ENCODE assay signal across 9 cellular contexts in genomic region chr2:69616755-69617154, GRCh38. TPM values are rescaled to one million over a fixed set of nuclear protein-coding genes. Genes with fewer than 3 reads are reported as not detected.
DNase-seq lines count a peak whose midpoint lies in the region; ATAC-seq and TF ChIP-seq lines count a peak whose summit lies in the region.
"Had no signal": no experiment of that assay in that cellular context is flagged by ENCODE, and none has a peak within 500 bp of the region (broad histone marks: within the 10 kb centered on the region; RNA-seq: fewer than 3 reads in every experiment).

No MANE protein-coding gene starts in this region.

- peaks cover 6% of the 10 kb centered on the region for H3K36me3 Mint-ChIP-seq in central memory CD8-positive, alpha-beta T cell (ENCODE audit: insufficient read depth)
- H3K36me3 Mint-ChIP-seq in endodermal cell (ENCODE audit: low read depth): peaks cover 2% of the 10 kb centered on the region

- TF ChIP-seq CTCF in RWPE1 (conservative IDR thresholded peaks at IDR 0.05; ENCODE audit: low read depth) (no peak), spleen (IDR thresholded peaks at IDR 0.05 in 8 of 11, conservative IDR thresholded peaks at IDR 0.05 in 3 of 11) (no peak), endodermal cell (conservative IDR thresholded peaks at IDR 0.05) (no peak)

- H3K4me1 ChIP-seq in spleen (peaks cover 10 to 72% (median 49%) of the 10 kb centered on the region in 6 donors), endodermal cell (ENCODE audit: control insufficient read depth, insufficient read depth, low read length) (no peaks in the 10 kb centered on the region)

- intact Hi-C loops in spleen (cut with DNase I; ENCODE audit: low total_unique reads): no loop called here

- peak overlapping the region; percentile 73 for H3K27ac Mint-ChIP-seq in central memory CD8-positive, alpha-beta T cell (ENCODE audit: low read depth)
- no peak overlapping the region for H3K27ac Mint-ChIP-seq in endodermal cell

- H3K27me3 ChIP-seq in spleen (replicated peaks in 1 of 7) (no peaks in the 10 kb centered on the region), endodermal cell (ENCODE audit: control insufficient read depth, insufficient read depth, low read length, poor library complexity, severe bottlenecking) (no peaks in the 10 kb centered on the region)

- no peak for TF ChIP-seq POLR2A in spleen (IDR thresholded peaks at IDR 0.05)

- H3K9me3 ChIP-seq in spleen (no peaks in the 10 kb centered on the region), endodermal cell (ENCODE audit: control insufficient read depth, low read length) (no peaks in the 10 kb centered on the region)

- 11 to 36% (median 30%) methylated on average over 1 of the region's 1 CpG for WGBS in spleen, 5 donors
- whole genome bisulfite sequencing in endodermal cell (ENCODE audit: insufficient coverage in 1 of 2, insufficient read length in 1 of 2), 2 experiments: 82 to 100% methylated on average over 1 of the region's 1 CpG

- H3K4me3 Mint-ChIP-seq in central memory CD8-positive, alpha-beta T cell: peak overlapping the region; percentile 31
- no peak overlapping the region for H3K4me3 Mint-ChIP-seq in endodermal cell

- DNase-seq in activated T-cell treated with anti-CD3 and anti-CD28 coated beads for 1 hour (ENCODE audit: low read depth) (peak; percentile 16), RWPE1 (ENCODE audit: low spot score) (peak; percentile 56), NCI-H2029 (lab: John Stamatoyannopoulos, UW) (no peak), spleen (no peak), endodermal cell (no peak)
- no peak for DNase-seq in activated T-cell treated with anti-CD3 and anti-CD28 coated beads, Interleukin-2, amount 50 U/mL, for 1 hour
- peak in 1 of 2 donors; percentile 31 for DNase-seq in central memory CD8-positive, alpha-beta T cell (ENCODE audit: low spot score in 2 of 2)
- DNase-seq in stimulated activated naive CD8-positive, alpha-beta T cell treated with anti-CD3 and anti-CD28 coated beads, Interleukin-15, Interleukin-2, amounts not matched to agents 100 U/mL and 50 U/mL, for 24 hours: peak; percentile 65
- DNase-seq: caudate nucleus had no signal

- H3K27ac ChIP-seq in RWPE1: no peak overlapping the region
- H3K27ac ChIP-seq in spleen: no peak overlapping the region
- H3K27ac ChIP-seq in endodermal cell (ENCODE audit: low read depth, low read length): no peak overlapping the region

- no peak overlapping the region for H3K9ac ChIP-seq in endodermal cell (ENCODE audit: extremely low read depth, low read length, poor library complexity, severe bottlenecking)

- H3K4me3 ChIP-seq in spleen: no peak overlapping the region
- no peak overlapping the region for H3K4me3 ChIP-seq in endodermal cell (ENCODE audit: low read length)

- POLR2A ChIA-PET in RWPE1 (lab: Yijun Ruan, JAX; ENCODE audit: low non-redundant PET): no interaction called here

- H3K27me3 Mint-ChIP-seq in central memory CD8-positive, alpha-beta T cell: no peaks in the 10 kb centered on the region
- no peaks in the 10 kb centered on the region for H3K27me3 Mint-ChIP-seq in endodermal cell (ENCODE audit: insufficient read depth)

- peaks cover 0 to 5% (median 0%) of the 10 kb centered on the region in 6 donors for H3K36me3 ChIP-seq in spleen
- no peaks in the 10 kb centered on the region for H3K36me3 ChIP-seq in endodermal cell (ENCODE audit: control insufficient read depth, insufficient read depth, low read length)

- ATAC-seq in central memory CD8-positive, alpha-beta T cell (replicated peaks; ENCODE audit: extremely low read depth, poor library complexity, severe bottlenecking): no peak
- ATAC-seq in stimulated activated naive CD8-positive, alpha-beta T cell treated with anti-CD3 and anti-CD28 coated beads, Interleukin-15, Interleukin-2, amounts not matched to agents 100 U/mL and 50 U/mL, for 24 hours: peak; percentile 71

- peaks cover 37% of the 10 kb centered on the region for H3K4me1 Mint-ChIP-seq in central memory CD8-positive, alpha-beta T cell
- H3K4me1 Mint-ChIP-seq in endodermal cell: peaks cover 3% of the 10 kb centered on the region

- CTCF ChIA-PET in RWPE1 (lab: Yijun Ruan, JAX): interaction anchor here (0.7 to 0.8 kb wide), 2 partner anchors 13 to 15 kb away, joined by 3 to 4 read pairs; no protein-coding TSS in a partner anchor

- H3K9me3 Mint-ChIP-seq in central memory CD8-positive, alpha-beta T cell: no peaks in the 10 kb centered on the region
- H3K9me3 Mint-ChIP-seq in endodermal cell: no peaks in the 10 kb centered on the region

RNA-seq across cellular contexts. Expression of gene AAK1, which starts 26.8 kb away (rescaled TPM):
- total RNA-seq in spleen: 10 to 100 TPM; 57.7 to 95.1 (median 88.4) TPM
- 10 to 100 TPM in 2 of 3 donors, 1 to 10 TPM in 1; 8.3 to 29.9 (median 10.9) TPM for polyA plus RNA-seq in spleen
- 10 to 100 TPM; 29.2 to 34.7 TPM for total RNA-seq in endodermal cell
- 21.3 TPM for polyA plus RNA-seq in endodermal cell (2013, experiment 1 of 2)
- 20.5 TPM for polyA plus RNA-seq in endodermal cell (2013, experiment 2 of 2)

Comparison
In these comparisons a context has a peak if more than half of its experiments do, and no peak if none do; other contexts are left out.
1. DNase-seq: peak in activated T-cell treated with anti-CD3 and anti-CD28 coated beads for 1 hour (single experiment), RWPE1 (single experiment) and stimulated activated naive CD8-positive, alpha-beta T cell treated with anti-CD3 and anti-CD28 coated beads, Interleukin-15, Interleukin-2, amounts not matched to agents 100 U/mL and 50 U/mL, for 24 hours (single experiment); none in activated T-cell treated with anti-CD3 and anti-CD28 coated beads, Interleukin-2, amount 50 U/mL, for 1 hour (single experiment), NCI-H2029 (single experiment), spleen (single experiment) and endodermal cell (single experiment).